ENCODE assay signal across 1 cellular context in the genomic region with DNA sequence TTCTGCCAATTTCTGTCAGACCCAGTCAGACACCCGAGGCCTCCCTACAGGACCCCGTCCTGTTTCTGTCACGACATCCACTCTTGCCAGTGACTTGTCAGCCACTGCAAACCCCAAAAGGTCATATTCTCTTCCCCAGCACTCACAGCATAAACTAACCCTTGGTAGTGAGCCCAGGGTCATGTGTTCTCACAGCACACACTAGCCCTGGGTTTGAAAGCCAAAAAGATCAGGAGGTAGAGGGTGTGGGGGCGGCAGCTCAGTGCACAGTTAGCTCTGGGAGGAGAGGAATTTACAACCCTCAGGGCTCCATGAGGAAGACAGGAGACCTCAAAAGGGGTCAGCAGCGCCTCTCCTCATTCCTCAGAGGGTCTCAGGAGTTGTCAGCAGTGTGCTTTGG.
A peak's percentile ranks its signal among the peaks of the same experiment; 100 is the strongest.
TF ChIP-seq lines count a peak whose summit lies in the region.

No MANE protein-coding gene starts in this region.

TF ChIP-seq in H1, 55 proteins besides CTCF, POLR2A, EP300 and RAD21:
- TF ChIP-seq EGR1 (IDR thresholded peaks at IDR 0.05; ENCODE audit: borderline replicate concordance, low read depth, low read length): peak; percentile 61; the same call in 1 of the 2 replicates
- no peak for TF ChIP-seq SP1 (IDR thresholded peaks at IDR 0.05; ENCODE audit: low read depth, low read length)
